1 cellular context compared by ENCODE assay signal in the genomic region with DNA sequence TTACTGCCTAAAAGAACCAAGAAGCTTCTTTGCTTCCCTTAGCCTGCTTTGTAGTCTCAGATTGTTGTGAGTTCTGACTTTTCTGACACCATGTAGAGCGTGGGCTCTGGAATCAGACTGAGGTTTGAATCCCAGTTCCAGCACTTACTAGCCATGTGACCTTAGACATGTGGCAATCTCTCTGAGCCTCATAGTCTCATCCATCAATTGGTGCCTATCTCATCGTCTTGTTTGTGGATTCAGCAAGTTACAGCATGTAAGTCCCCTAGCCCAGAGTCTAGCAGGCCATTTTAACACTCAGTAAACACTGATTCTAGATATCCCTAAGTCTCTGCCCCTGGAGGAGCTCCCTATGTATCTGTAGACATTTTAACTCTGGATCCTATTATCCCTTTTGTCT.
TF ChIP-seq lines count a peak whose summit lies in the region.

No MANE protein-coding gene starts in this region.

TF ChIP-seq in GM23338, 12 proteins besides CTCF, POLR2A, EP300 and RAD21 (continued from another document):
- TF ChIP-seq, protein P1, sequence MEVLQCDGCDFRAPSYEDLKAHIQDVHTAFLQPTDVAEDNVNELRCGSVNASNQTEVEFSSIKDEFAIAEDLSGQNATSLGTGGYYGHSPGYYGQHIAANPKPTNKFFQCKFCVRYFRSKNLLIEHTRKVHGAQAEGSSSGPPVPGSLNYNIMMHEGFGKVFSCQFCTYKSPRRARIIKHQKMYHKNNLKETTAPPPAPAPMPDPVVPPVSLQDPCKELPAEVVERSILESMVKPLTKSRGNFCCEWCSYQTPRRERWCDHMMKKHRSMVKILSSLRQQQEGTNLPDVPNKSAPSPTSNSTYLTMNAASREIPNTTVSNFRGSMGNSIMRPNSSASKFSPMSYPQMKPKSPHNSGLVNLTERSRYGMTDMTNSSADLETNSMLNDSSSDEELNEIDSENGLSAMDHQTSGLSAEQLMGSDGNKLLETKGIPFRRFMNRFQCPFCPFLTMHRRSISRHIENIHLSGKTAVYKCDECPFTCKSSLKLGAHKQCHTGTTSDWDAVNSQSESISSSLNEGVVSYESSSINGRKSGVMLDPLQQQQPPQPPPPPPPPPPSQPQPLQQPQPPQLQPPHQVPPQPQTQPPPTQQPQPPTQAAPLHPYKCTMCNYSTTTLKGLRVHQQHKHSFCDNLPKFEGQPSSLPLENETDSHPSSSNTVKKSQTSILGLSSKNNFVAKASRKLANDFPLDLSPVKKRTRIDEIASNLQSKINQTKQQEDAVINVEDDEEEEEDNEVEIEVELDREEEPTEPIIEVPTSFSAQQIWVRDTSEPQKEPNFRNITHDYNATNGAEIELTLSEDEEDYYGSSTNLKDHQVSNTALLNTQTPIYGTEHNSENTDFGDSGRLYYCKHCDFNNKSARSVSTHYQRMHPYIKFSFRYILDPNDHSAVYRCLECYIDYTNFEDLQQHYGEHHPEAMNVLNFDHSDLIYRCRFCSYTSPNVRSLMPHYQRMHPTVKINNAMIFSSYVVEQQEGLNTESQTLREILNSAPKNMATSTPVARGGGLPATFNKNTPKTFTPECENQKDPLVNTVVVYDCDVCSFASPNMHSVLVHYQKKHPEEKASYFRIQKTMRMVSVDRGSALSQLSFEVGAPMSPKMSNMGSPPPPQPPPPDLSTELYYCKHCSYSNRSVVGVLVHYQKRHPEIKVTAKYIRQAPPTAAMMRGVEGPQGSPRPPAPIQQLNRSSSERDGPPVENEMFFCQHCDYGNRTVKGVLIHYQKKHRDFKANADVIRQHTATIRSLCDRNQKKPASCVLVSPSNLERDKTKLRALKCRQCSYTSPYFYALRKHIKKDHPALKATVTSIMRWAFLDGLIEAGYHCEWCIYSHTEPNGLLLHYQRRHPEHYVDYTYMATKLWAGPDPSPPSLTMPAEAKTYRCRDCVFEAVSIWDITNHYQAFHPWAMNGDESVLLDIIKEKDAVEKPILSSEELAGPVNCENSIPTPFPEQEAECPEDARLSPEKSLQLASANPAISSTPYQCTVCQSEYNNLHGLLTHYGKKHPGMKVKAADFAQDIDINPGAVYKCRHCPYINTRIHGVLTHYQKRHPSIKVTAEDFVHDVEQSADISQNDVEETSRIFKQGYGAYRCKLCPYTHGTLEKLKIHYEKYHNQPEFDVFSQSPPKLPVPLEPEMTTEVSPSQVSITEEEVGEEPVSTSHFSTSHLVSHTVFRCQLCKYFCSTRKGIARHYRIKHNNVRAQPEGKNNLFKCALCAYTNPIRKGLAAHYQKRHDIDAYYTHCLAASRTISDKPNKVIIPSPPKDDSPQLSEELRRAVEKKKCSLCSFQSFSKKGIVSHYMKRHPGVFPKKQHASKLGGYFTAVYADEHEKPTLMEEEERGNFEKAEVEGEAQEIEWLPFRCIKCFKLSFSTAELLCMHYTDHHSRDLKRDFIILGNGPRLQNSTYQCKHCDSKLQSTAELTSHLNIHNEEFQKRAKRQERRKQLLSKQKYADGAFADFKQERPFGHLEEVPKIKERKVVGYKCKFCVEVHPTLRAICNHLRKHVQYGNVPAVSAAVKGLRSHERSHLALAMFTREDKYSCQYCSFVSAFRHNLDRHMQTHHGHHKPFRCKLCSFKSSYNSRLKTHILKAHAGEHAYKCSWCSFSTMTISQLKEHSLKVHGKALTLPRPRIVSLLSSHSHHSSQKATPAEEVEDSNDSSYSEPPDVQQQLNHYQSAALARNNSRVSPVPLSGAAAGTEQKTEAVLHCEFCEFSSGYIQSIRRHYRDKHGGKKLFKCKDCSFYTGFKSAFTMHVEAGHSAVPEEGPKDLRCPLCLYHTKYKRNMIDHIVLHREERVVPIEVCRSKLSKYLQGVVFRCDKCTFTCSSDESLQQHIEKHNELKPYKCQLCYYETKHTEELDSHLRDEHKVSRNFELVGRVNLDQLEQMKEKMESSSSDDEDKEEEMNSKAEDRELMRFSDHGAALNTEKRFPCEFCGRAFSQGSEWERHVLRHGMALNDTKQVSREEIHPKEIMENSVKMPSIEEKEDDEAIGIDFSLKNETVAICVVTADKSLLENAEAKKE (CRISPR knock-in tag; IDR thresholded peaks at IDR 0.05): no peak
- no peak for TF ChIP-seq ZNF114 (CRISPR knock-in tag; IDR thresholded peaks at IDR 0.05)
- no peak for TF ChIP-seq JUNB (IDR thresholded peaks at IDR 0.05; ENCODE audit: unreplicated experiment)
- no peak for TF ChIP-seq ZNF331 (CRISPR knock-in tag; IDR thresholded peaks at IDR 0.05; ENCODE audit: low read depth)
